ENCODE assay signal across 22 cellular contexts in genomic region chr2:118150294-118150693, GRCh38.
"Had no signal": no experiment of that assay in that cellular context is flagged by ENCODE, and none has a peak within 500 bp of the region (broad histone marks: within the 10 kb centered on the region; RNA-seq: fewer than 3 reads in every experiment).

No MANE protein-coding gene starts in this region.

- H3K36me3 ChIP-seq: colonic mucosa, esophagus squamous epithelium, gastrocnemius medialis, heart right ventricle, left lung, lower lobe of right lung had no signal

- FAIRE-seq: endothelial cell of umbilical vein, islet of Langerhans, keratinocyte had no signal

- H3K4me3 ChIP-seq: colonic mucosa, esophagus squamous epithelium, gastrocnemius medialis, heart right ventricle, left lung, lower lobe of right lung, mucosa of descending colon had no signal

- H3K4me1 ChIP-seq: colonic mucosa, esophagus squamous epithelium, gastrocnemius medialis, heart right ventricle, left lung, lower lobe of right lung had no signal

- DNase-seq: colonic mucosa; cortex of kidney; effector memory CD4-positive, alpha-beta T cell; esophagus squamous epithelium; foreskin fibroblast; foreskin melanocyte; gastrocnemius medialis; glutamatergic neuron; head of caudate nucleus; heart right ventricle; hippocampal formation; left cardiac atrium; left lung; left ventricle myocardium superior; lower lobe of right lung; mesendoderm; mucosa of descending colon; naive B cell; naive thymus-derived CD8-positive, alpha-beta T cell had no signal

- H3K27me3 ChIP-seq: colonic mucosa, esophagus squamous epithelium, gastrocnemius medialis, left lung had no signal

- H3K27ac ChIP-seq: colonic mucosa, esophagus squamous epithelium, gastrocnemius medialis, heart right ventricle, left lung, lower lobe of right lung had no signal

- ATAC-seq: gastrocnemius medialis; heart right ventricle; left cardiac atrium; left lung; left ventricle myocardium superior; lower lobe of right lung; mucosa of descending colon; naive thymus-derived CD8-positive, alpha-beta T cell had no signal

- H3K9me3 ChIP-seq: colonic mucosa, esophagus squamous epithelium, gastrocnemius medialis, heart right ventricle, left lung, lower lobe of right lung, mucosa of descending colon had no signal
